ENCODE assay signal across 31 cellular contexts in genomic region chr1:20031836-20032235, GRCh38. TPM values are rescaled to one million over a fixed set of nuclear protein-coding genes. Genes with fewer than 3 reads are reported as not detected.
"Had no signal": no experiment of that assay in that cellular context is flagged by ENCODE, and none has a peak within 500 bp of the region (broad histone marks: within the 10 kb centered on the region; RNA-seq: fewer than 3 reads in every experiment).

No MANE protein-coding gene starts in this region.

- H3K4me1 Mint-ChIP-seq: activated CD4-positive, alpha-beta T cell treated with anti-CD3 and anti-CD28 coated beads, Interleukin-2, amount 10 ng/mL, durations not matched to agents 7 days and 5 days; activated naive CD8-positive, alpha-beta T cell treated with anti-CD3 and anti-CD28 coated beads, Interleukin-2, amount 10 ng/mL, durations not matched to agents 7 days and 5 days had no signal

- H3K4me3 ChIP-seq: adrenal gland had no signal

- H3K9me3 ChIP-seq: adrenal gland had no signal

- H3K4me3 Mint-ChIP-seq: activated CD4-positive, alpha-beta memory T cell treated with anti-CD3 and anti-CD28 coated beads for 36 hours; activated CD4-positive, alpha-beta T cell treated with anti-CD3 and anti-CD28 coated beads, Interleukin-2, amount 10 ng/mL, durations not matched to agents 7 days and 5 days; activated naive CD8-positive, alpha-beta T cell treated with anti-CD3 and anti-CD28 coated beads, Interleukin-2, amount 10 ng/mL, durations not matched to agents 7 days and 5 days; T-helper 1 cell treated with Interleukin-12 subunit alpha and Interleukin-12 subunit beta and Interleukin-4 antibody, amounts not matched to agents 30 μg/mL and 1 μg/mL, for 36 hours had no signal

- H3K27ac ChIP-seq: adrenal gland had no signal

- H3K36me3 ChIP-seq: adrenal gland had no signal

- H3K4me1 ChIP-seq: adrenal gland had no signal

- H3K27ac Mint-ChIP-seq: activated CD4-positive, alpha-beta memory T cell treated with anti-CD3 and anti-CD28 coated beads for 36 hours; activated CD4-positive, alpha-beta T cell treated with anti-CD3 and anti-CD28 coated beads, Interleukin-2, amount 10 ng/mL, durations not matched to agents 7 days and 5 days; activated naive CD8-positive, alpha-beta T cell treated with anti-CD3 and anti-CD28 coated beads, Interleukin-2, amount 10 ng/mL, durations not matched to agents 7 days and 5 days; T-helper 1 cell treated with Interleukin-12 subunit alpha and Interleukin-12 subunit beta and Interleukin-4 antibody, amounts not matched to agents 30 μg/mL and 1 μg/mL, for 36 hours had no signal

- DNase-seq: activated CD4-positive, alpha-beta memory T cell treated with anti-CD3 and anti-CD28 coated beads for 36 hours; activated CD4-positive, alpha-beta T cell treated with anti-CD3 and anti-CD28 coated beads, Interleukin-2, amount 10 ng/mL, durations not matched to agents 7 days and 5 days; activated CD4-positive, CD25-positive, alpha-beta regulatory T cell; activated naive CD4-positive, alpha-beta T cell treated with anti-CD3 and anti-CD28 coated beads, Interleukin-2, amount 50 U/mL, for 16 hours; activated naive CD8-positive, alpha-beta T cell treated with anti-CD3 and anti-CD28 coated beads, Interleukin-2, amount 10 ng/mL, durations not matched to agents 7 days and 5 days; activated T-cell treated with anti-CD3 and anti-CD28 coated beads for 4 hours; activated T-cell treated with anti-CD3 and anti-CD28 coated beads, Interleukin-2, amount 50 U/mL, for 48 hours; adrenal gland; anterior cingulate cortex; caudate nucleus; IMR-90; Kasumi-1; KBM-7; NCI-H1048; NCI-H146; NCI-H187 treated with DMSO at 0.1 percent for 48 hours; NCI-H2081 treated with DMSO at 0.1 percent for 48 hours; NCI-H2171; NCI-H2227 treated with DMSO at 0.1 percent for 48 hours; NCI-H526; NCI-H774; NK-92 treated with Interleukin-12 subunit alpha and Interleukin-12 subunit beta, amount 100 ng/mL, for 24 hours; OCI-M1; RPMI8226; SHP77 had no signal

- ATAC-seq: Panc1 had no signal

RNA-seq across cellular contexts. Expression of gene PLA2G5, which starts 38.2 kb away (rescaled TPM):
- total RNA-seq: activated CD4-positive, alpha-beta memory T cell treated with anti-CD3 and anti-CD28 coated beads for 36 hours; activated CD4-positive, alpha-beta T cell treated with anti-CD3 and anti-CD28 coated beads, Interleukin-2, amount 10 ng/mL, durations not matched to agents 7 days and 5 days; activated CD8-positive, alpha-beta memory T cell treated with anti-CD3 and anti-CD28 coated beads for 36 hours; activated naive CD8-positive, alpha-beta T cell treated with anti-CD3 and anti-CD28 coated beads, Interleukin-2, amount 10 ng/mL, durations not matched to agents 7 days and 5 days; IMR-90; NCI-H460; SK-MEL-5 had no signal
- polyA plus RNA-seq: IMR-90 had no signal

RNA-seq across cellular contexts. Expression of gene PLA2G2A, which starts 52.4 kb away (rescaled TPM):
- total RNA-seq: activated CD4-positive, alpha-beta memory T cell treated with anti-CD3 and anti-CD28 coated beads for 36 hours; activated CD4-positive, alpha-beta T cell treated with anti-CD3 and anti-CD28 coated beads, Interleukin-2, amount 10 ng/mL, durations not matched to agents 7 days and 5 days; activated CD8-positive, alpha-beta memory T cell treated with anti-CD3 and anti-CD28 coated beads for 36 hours; activated naive CD8-positive, alpha-beta T cell treated with anti-CD3 and anti-CD28 coated beads, Interleukin-2, amount 10 ng/mL, durations not matched to agents 7 days and 5 days; IMR-90; M059J; NCI-H460; SK-MEL-5 had no signal
- polyA plus RNA-seq: IMR-90 had no signal
